8 cellular contexts compared by ENCODE assay signal in genomic region chr14:77580964-77581505, GRCh38. TPM values are rescaled to one million over a fixed set of nuclear protein-coding genes. Genes with fewer than 3 reads are reported as not detected.
DNase-seq lines count a peak whose midpoint lies in the region; ATAC-seq lines count a peak whose summit lies in the region.

No MANE protein-coding gene starts in this region.

- intact Hi-C loops in sciatic nerve (cut with DNase I) = no loop called here

- DNase-seq in A172 (ENCODE audit: low spot score) (peak; percentile 25), NCI-H2227 (lab: John Stamatoyannopoulos, UW; ENCODE audit: unreplicated experiment) (peak; percentile 56), dedifferentiated amniotic fluid mesenchymal stem cell (ENCODE audit: extremely low spot score) (peak; percentile 62), sciatic nerve (ENCODE audit: low spot score) (no peak), GM19240 (ENCODE audit: insufficient read length, low spot score) (no peak)
- DNase-seq in activated CD4-positive, CD25-positive, alpha-beta regulatory T cell (lab: John Stamatoyannopoulos, UW) = no peak

- peak; percentile 98 for ATAC-seq in GM18502 (IDR thresholded peaks at IDR 0.05; ENCODE audit: poor library complexity, unreplicated experiment)
- peak; percentile 96 for ATAC-seq in HG02852 (IDR thresholded peaks at IDR 0.05; ENCODE audit: unreplicated experiment)
- peak; percentile 37 for ATAC-seq in sciatic nerve

RNA-seq across cellular contexts. Expression of gene SPTLC2, which starts 35.4 kb away (rescaled TPM):
- total RNA-seq in A172 (2014; rRNA removed; shearing (Covaris generic)) = 17.6 and 23.0 TPM in 2 replicates
- total RNA-seq in sciatic nerve = 65.1 TPM

Comparison
In these comparisons a context has a peak if more than half of its experiments do, and no peak if none do; other contexts are left out.
1. DNase-seq: peak in A172 (single experiment), NCI-H2227 (single experiment) and dedifferentiated amniotic fluid mesenchymal stem cell (single experiment); none in sciatic nerve (single experiment), GM19240 (single experiment) and activated CD4-positive, CD25-positive, alpha-beta regulatory T cell (0 of 4).
2. ATAC-seq: peak in every context shown above with its lines; median percentile 98 in GM18502; 96 in HG02852; 37 in sciatic nerve.